1 cellular context compared by ENCODE assay signal in the genomic region with DNA sequence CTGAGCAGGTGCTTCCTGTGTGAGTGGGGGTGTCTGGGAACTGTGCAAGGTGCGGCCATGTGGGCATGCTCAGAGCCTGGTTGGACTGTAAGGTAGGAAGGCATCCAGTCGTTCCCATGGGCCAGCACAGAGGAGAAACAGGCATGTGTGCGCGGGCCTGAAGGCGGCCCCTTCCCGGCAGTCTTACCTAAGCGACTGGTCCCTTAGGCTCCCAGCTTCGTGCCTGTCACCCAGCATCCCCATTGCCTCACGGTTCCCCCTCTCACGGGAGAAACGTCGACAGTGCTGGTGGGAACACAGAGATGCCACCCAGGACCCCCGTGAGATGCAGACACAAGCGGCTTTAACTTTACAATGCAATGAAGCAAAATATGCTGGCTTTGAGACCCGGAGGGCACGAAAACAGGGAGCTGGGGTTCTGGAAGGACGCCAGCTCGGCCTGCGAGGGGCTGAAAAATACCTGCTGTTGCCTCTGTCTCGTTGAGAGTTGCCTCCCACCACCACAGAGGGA.
TF ChIP-seq lines count a peak whose summit lies in the region.

No MANE protein-coding gene starts in this region.

TF ChIP-seq in H1, 55 proteins besides CTCF, POLR2A, EP300 and RAD21 (continued from another document):
- no peak for TF ChIP-seq TCF12 (IDR thresholded peaks at IDR 0.05; ENCODE audit: low read depth, low read length)
- no peak for TF ChIP-seq BRCA1 (IDR thresholded peaks at IDR 0.05; ENCODE audit: low read depth, low read length)
- TF ChIP-seq EZH2 (IDR thresholded peaks at IDR 0.05; ENCODE audit: low read depth, low read length, severe bottlenecking): no peak
- TF ChIP-seq BCL11A (IDR thresholded peaks at IDR 0.05; ENCODE audit: low read depth in 2 of 2, low read length in 2 of 2): no peak
